ENCODE assay signal across 11 cellular contexts in the genomic region with DNA sequence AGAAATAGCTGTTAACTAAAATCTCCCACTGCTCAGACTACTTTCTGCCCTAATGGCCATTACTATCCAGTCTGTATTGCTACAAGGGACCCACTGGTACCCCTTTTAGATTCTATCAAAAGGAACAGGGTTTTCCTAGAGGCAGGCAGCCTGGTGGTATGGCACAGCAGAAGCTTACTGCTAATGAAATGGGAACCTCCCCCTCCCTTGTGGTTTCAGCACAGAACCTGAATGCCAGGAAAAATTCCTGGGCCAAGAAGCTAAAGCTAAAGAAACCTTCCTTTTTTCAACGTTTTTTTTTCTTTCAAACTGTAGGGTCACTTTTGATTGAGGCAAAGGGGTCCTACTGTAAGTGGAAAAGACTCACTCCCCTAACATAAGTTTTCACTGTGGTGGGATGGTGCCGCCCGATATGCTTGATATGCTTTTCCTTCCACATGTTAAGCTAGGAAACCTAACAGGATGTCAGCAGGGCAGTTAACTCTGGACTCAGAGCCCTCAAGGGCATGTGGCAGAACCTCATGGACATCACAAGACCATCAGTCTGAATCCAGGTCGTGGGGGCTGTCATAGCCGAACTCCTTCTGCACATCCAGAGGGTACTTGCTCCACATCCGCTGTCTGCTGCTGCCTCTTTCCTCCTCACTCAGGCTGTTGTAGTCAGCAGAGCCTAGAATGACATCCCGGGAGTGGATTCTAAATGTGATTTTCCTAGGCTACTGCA. TPM values are rescaled to one million over a fixed set of nuclear protein-coding genes. Genes with fewer than 3 reads are reported as not detected.
DNase-seq lines count a peak whose midpoint lies in the region; ATAC-seq and TF ChIP-seq lines count a peak whose summit lies in the region.
"Had no signal": no experiment of that assay in that cellular context is flagged by ENCODE, and none has a peak within 500 bp of the region (broad histone marks: within the 10 kb centered on the region; RNA-seq: fewer than 3 reads in every experiment).

No MANE protein-coding gene starts in this region.

- no peak for DNase-seq in CD8-positive, alpha-beta T cell
- DNase-seq in GM23248 (peak; percentile 48), adipocyte (ENCODE audit: low read depth) (peak; percentile 27), GM20000 (ENCODE audit: low spot score) (no peak), ACHN (no peak)
- DNase-seq in naive thymus-derived CD4-positive, alpha-beta T cell, result no peak
- DNase-seq in stimulated activated CD4-positive, alpha-beta T cell treated with anti-CD3 and anti-CD28 coated beads, Interleukin-15, amount 100 ng/mL, for 24 hours, result no peak
- DNase-seq: colonic mucosa; RPMI8226; stimulated activated CD4-positive, alpha-beta T cell treated with anti-CD3 and anti-CD28 coated beads, Interleukin-4, amount 100 ng/mL, for 1 hour had no signal

- H3K9me3 ChIP-seq in CD8-positive, alpha-beta T cell (ENCODE audit: low read length), result no peaks in the 10 kb centered on the region
- no peaks in the 10 kb centered on the region for H3K9me3 ChIP-seq in GM23248 (ENCODE audit: low read depth)
- no peaks in the 10 kb centered on the region for H3K9me3 ChIP-seq in adipocyte (ENCODE audit: control insufficient read depth, low read length)
- no peaks in the 10 kb centered on the region for H3K9me3 ChIP-seq in naive thymus-derived CD4-positive, alpha-beta T cell (ENCODE audit: control insufficient read depth in 2 of 3, low read length in 3 of 3)
- H3K9me3 ChIP-seq: colonic mucosa had no signal

- CTCF ChIA-PET in CD8-positive, alpha-beta T cell (lab: Charles Lee), result interaction anchor here (0.9 to 3.6 kb wide), 8 partner anchors 9 to 42 kb away, joined by 3 to 42 read pairs (median 4); a partner anchor contains a TSS
- CTCF ChIA-PET in naive thymus-derived CD4-positive, alpha-beta T cell (lab: Charles Lee), result interaction anchor here (0.6 to 3.6 kb wide), 6 partner anchors 10 to 39 kb away, joined by 3 to 30 read pairs (median 3); a partner anchor contains a TSS

- H3K9ac ChIP-seq in GM23248, result no peak overlapping the region
- peak overlapping the region; percentile 41 for H3K9ac ChIP-seq in adipocyte (ENCODE audit: low read length)
- H3K9ac ChIP-seq: parathyroid adenoma had no signal

- 75 to 79% methylated on average over 7 of the region's 7 CpGs for WGBS in GM23248 (ENCODE audit: low coverage in 1 of 2, low lambda C conversion rate in 2 of 2, missing lambda C conversion rate in 2 of 2), 2 experiments

- H3K27ac Mint-ChIP-seq in CD8-positive, alpha-beta T cell, result peak overlapping the region; percentile 41
- peak overlapping the region in 8 of 9 donors; percentile 8 to 79 (median 43) for H3K27ac Mint-ChIP-seq in naive thymus-derived CD4-positive, alpha-beta T cell

- TF ChIP-seq CTCF in CD8-positive, alpha-beta T cell (IDR thresholded peaks at IDR 0.05), result no peak
- TF ChIP-seq CTCF in GM20000 (IDR thresholded peaks at IDR 0.05; ENCODE audit: extremely low read depth, missing control alignments), result no peak

- no peak overlapping the region for H3K27ac ChIP-seq in CD8-positive, alpha-beta T cell (ENCODE audit: low read depth, low read length)
- peak overlapping the region; percentile 68 for H3K27ac ChIP-seq in GM23248
- no peak overlapping the region for H3K27ac ChIP-seq in naive thymus-derived CD4-positive, alpha-beta T cell (ENCODE audit: low read depth, low read length)
- H3K27ac ChIP-seq: colonic mucosa, parathyroid adenoma had no signal

- POLR2A ChIA-PET in CD8-positive, alpha-beta T cell (lab: Charles Lee), result interaction anchor here (0.7 to 2.8 kb wide), 8 partner anchors 9 to 383 kb away, joined by 3 to 11 read pairs (median 6); a partner anchor contains a TSS
- POLR2A ChIA-PET in naive thymus-derived CD4-positive, alpha-beta T cell (lab: Charles Lee), result interaction anchor here (0.6 to 4.0 kb wide), 11 partner anchors 10 to 1821 kb away, joined by 3 to 43 read pairs (median 6); a partner anchor contains a TSS

- no peak overlapping the region for H3K4me3 ChIP-seq in CD8-positive, alpha-beta T cell (ENCODE audit: low read depth, low read length)
- H3K4me3 ChIP-seq in GM23248 (no peak overlapping the region), adipocyte (ENCODE audit: low read length) (no peak overlapping the region)
- no peak overlapping the region for H3K4me3 ChIP-seq in naive thymus-derived CD4-positive, alpha-beta T cell (ENCODE audit: low read length)
- H3K4me3 ChIP-seq: colonic mucosa had no signal

- no peaks in the 10 kb centered on the region for H3K27me3 ChIP-seq in CD8-positive, alpha-beta T cell (ENCODE audit: insufficient read depth, low read length)
- H3K27me3 ChIP-seq in GM23248 (replicated peaks; ENCODE audit: insufficient read depth) (no peaks in the 10 kb centered on the region), adipocyte (replicated peaks; ENCODE audit: control insufficient read depth, insufficient read depth, low read length) (no peaks in the 10 kb centered on the region)
- H3K27me3 ChIP-seq in naive thymus-derived CD4-positive, alpha-beta T cell (ENCODE audit: control insufficient read depth in 2 of 2, insufficient read depth in 2 of 2, low read length in 2 of 2), result no peaks in the 10 kb centered on the region
- H3K27me3 ChIP-seq: colonic mucosa had no signal

- H3K36me3 ChIP-seq in CD8-positive, alpha-beta T cell (ENCODE audit: insufficient read depth, low read length), result peaks cover 86% of the 10 kb centered on the region
- peaks cover 56% of the 10 kb centered on the region for H3K36me3 ChIP-seq in GM23248 (ENCODE audit: low read depth)
- peaks cover 84% of the 10 kb centered on the region for H3K36me3 ChIP-seq in adipocyte (ENCODE audit: control insufficient read depth, insufficient read depth, low read length, severe bottlenecking)
- H3K36me3 ChIP-seq in naive thymus-derived CD4-positive, alpha-beta T cell (ENCODE audit: control insufficient read depth in 2 of 3, insufficient read depth in 3 of 3, low read length in 3 of 3), result peaks cover 35 to 97% (median 35%) of the 10 kb centered on the region in 3 experiments

- H3K4me3 Mint-ChIP-seq in CD8-positive, alpha-beta T cell, result no peak overlapping the region
- no peak overlapping the region for H3K4me3 Mint-ChIP-seq in naive thymus-derived CD4-positive, alpha-beta T cell

- H3K9me2 ChIP-seq in GM23248 (ENCODE audit: insufficient read depth), result no peaks in the 10 kb centered on the region

- H3K4me1 Mint-ChIP-seq in CD8-positive, alpha-beta T cell (ENCODE audit: low read depth), result peaks cover 27% of the 10 kb centered on the region
- peaks cover 4 to 61% (median 37%) of the 10 kb centered on the region in 7 donors for H3K4me1 Mint-ChIP-seq in naive thymus-derived CD4-positive, alpha-beta T cell

- no peaks in the 10 kb centered on the region for H3K4me1 ChIP-seq in CD8-positive, alpha-beta T cell (ENCODE audit: insufficient read depth, low read length)
- peaks cover 35% of the 10 kb centered on the region for H3K4me1 ChIP-seq in GM23248 (ENCODE audit: insufficient read depth)
- H3K4me1 ChIP-seq in adipocyte (ENCODE audit: control insufficient read depth, insufficient read depth, low read length), result peaks cover 52% of the 10 kb centered on the region
- no peaks in the 10 kb centered on the region for H3K4me1 ChIP-seq in naive thymus-derived CD4-positive, alpha-beta T cell (ENCODE audit: control insufficient read depth in 2 of 2, insufficient read depth in 2 of 2, low read length in 2 of 2)
- H3K4me1 ChIP-seq: colonic mucosa had no signal

- H3K27me3 Mint-ChIP-seq in CD8-positive, alpha-beta T cell (ENCODE audit: low read depth), result no peaks in the 10 kb centered on the region
- no peaks in the 10 kb centered on the region for H3K27me3 Mint-ChIP-seq in naive thymus-derived CD4-positive, alpha-beta T cell

- H3K79me2 ChIP-seq in GM23248 (ENCODE audit: insufficient read depth), result peaks cover 57% of the 10 kb centered on the region
- H3K79me2 ChIP-seq: parathyroid adenoma had no signal

- no peak overlapping the region for H3K4me2 ChIP-seq in GM23248 (ENCODE audit: unreplicated experiment)

- in situ Hi-C loops in GM23248 (cut with MboI), result no loop called here
- in situ Hi-C loops in ACHN (cut with HindIII; ENCODE audit: low pct_ligation_motif_present, low pct_unique_long_range_greater_than_20kb, low sequenced_read_pairs), result no loop called here

- no peak overlapping the region for H2AFZ ChIP-seq in GM23248
- H2AFZ ChIP-seq: parathyroid adenoma had no signal

- ATAC-seq in CD8-positive, alpha-beta T cell, result no peak
- no peak for ATAC-seq in naive thymus-derived CD4-positive, alpha-beta T cell

- H3F3A ChIP-seq in GM23248 (ENCODE audit: insufficient read depth), result peaks cover 62% of the 10 kb centered on the region

- H4K20me1 ChIP-seq in GM23248 (ENCODE audit: insufficient read depth), result no peaks in the 10 kb centered on the region

- no peaks in the 10 kb centered on the region for H3K9me3 Mint-ChIP-seq in CD8-positive, alpha-beta T cell
- H3K9me3 Mint-ChIP-seq in naive thymus-derived CD4-positive, alpha-beta T cell, result no peaks in the 10 kb centered on the region

- intact Hi-C loops in CD8-positive, alpha-beta T cell (cut with DNase I, micrococcal nuclease), result no loop called here
- intact Hi-C loops in naive thymus-derived CD4-positive, alpha-beta T cell (cut with micrococcal nuclease), result no loop called here

- H3K36me3 Mint-ChIP-seq in CD8-positive, alpha-beta T cell, result peaks cover 91% of the 10 kb centered on the region
- H3K36me3 Mint-ChIP-seq in naive thymus-derived CD4-positive, alpha-beta T cell, result peaks cover 9 to 65% (median 33%) of the 10 kb centered on the region in 5 donors

RNA-seq across cellular contexts. Expression of a gene that starts 9.8 kb away (rescaled TPM):
- 10 to 100 TPM; 39.4 to 44.2 TPM for total RNA-seq in CD8-positive, alpha-beta T cell
- total RNA-seq in GM23248 (2014; rRNA removed; shearing (Covaris generic)), result 8.5 and 11.9 TPM in 2 replicates
- 13.4 and 15.8 TPM in 2 replicates for polyA plus RNA-seq in GM23248 (2016; fragmentation: Nextera tagmentation; extraction: Ambion mirVana)
- 10 to 100 TPM; 31.4 to 50.3 (median 34.8) TPM for total RNA-seq in naive thymus-derived CD4-positive, alpha-beta T cell
- polyA plus RNA-seq in naive thymus-derived CD4-positive, alpha-beta T cell, result 10 to 100 TPM; 22.1 to 35.6 TPM

RNA-seq across cellular contexts. Expression of a gene that starts 9.9 kb away (rescaled TPM):
- total RNA-seq in CD8-positive, alpha-beta T cell, result 10 to 100 TPM; 53.8 to 58.7 TPM
- total RNA-seq in GM23248 (2014; rRNA removed; shearing (Covaris generic)), result 49.6 and 68.0 TPM in 2 replicates
- polyA plus RNA-seq in GM23248 (2016; fragmentation: Nextera tagmentation; extraction: Ambion mirVana), result 24.1 and 27.2 TPM in 2 replicates
- total RNA-seq in naive thymus-derived CD4-positive, alpha-beta T cell, result 10 to 100 TPM; 60.8 to 95.1 (median 89.4) TPM
- 10 to 100 TPM; 42.5 to 47.6 TPM for polyA plus RNA-seq in naive thymus-derived CD4-positive, alpha-beta T cell

RNA-seq across cellular contexts. Expression of a gene that starts 36.6 kb away (rescaled TPM):
- 100 to 1,000 TPM; 115 to 119 TPM for total RNA-seq in CD8-positive, alpha-beta T cell
- total RNA-seq in GM23248 (2014; rRNA removed; shearing (Covaris generic)), result 20.9 and 53.7 TPM in 2 replicates
- polyA plus RNA-seq in GM23248 (2016; fragmentation: Nextera tagmentation; extraction: Ambion mirVana), result 15.8 and 17.3 TPM in 2 replicates
- total RNA-seq in naive thymus-derived CD4-positive, alpha-beta T cell, result 100 to 1,000 TPM; 112 to 248 (median 207) TPM
- polyA plus RNA-seq in naive thymus-derived CD4-positive, alpha-beta T cell, result 10 to 100 TPM; 29.3 to 31.1 TPM

RNA-seq across cellular contexts. Expression of a gene that starts 55.7 kb away (rescaled TPM):
- total RNA-seq in CD8-positive, alpha-beta T cell, result 1 to 10 TPM; 5.1 to 6.0 TPM
- total RNA-seq in GM23248 (2014; rRNA removed; shearing (Covaris generic)), result 36.2 and 47.6 TPM in 2 replicates
- polyA plus RNA-seq in GM23248 (2016; fragmentation: Nextera tagmentation; extraction: Ambion mirVana), result 24.8 and 26.0 TPM in 2 replicates
- total RNA-seq in naive thymus-derived CD4-positive, alpha-beta T cell, result 10 to 100 TPM in 2 of 5 experiments, 1 to 10 TPM in 3; 8.5 to 16.8 (median 9.9) TPM
- 10 to 100 TPM in 1 of 2 donors, 1 to 10 TPM in 1; 6.8 to 15.6 TPM for polyA plus RNA-seq in naive thymus-derived CD4-positive, alpha-beta T cell

Comparison
In these comparisons a context has a peak if more than half of its experiments do, and no peak if none do; other contexts are left out.
1. DNase-seq: peak in GM23248 (single experiment) and adipocyte (single experiment); none in CD8-positive, alpha-beta T cell (0 of 7), naive thymus-derived CD4-positive, alpha-beta T cell (0 of 9), GM20000 (single experiment), stimulated activated CD4-positive, alpha-beta T cell treated with anti-CD3 and anti-CD28 coated beads, Interleukin-15, amount 100 ng/mL, for 24 hours (single experiment) and ACHN (single experiment).